20 cellular contexts compared by ENCODE assay signal in genomic region chr6:7907159-7907558, GRCh38.
"Had no signal": no experiment of that assay in that cellular context is flagged by ENCODE, and none has a peak within 500 bp of the region (broad histone marks: within the 10 kb centered on the region; RNA-seq: fewer than 3 reads in every experiment).

No MANE protein-coding gene starts in this region.

- H3K27me3 ChIP-seq: thyroid gland had no signal

- DNase-seq: activated CD4-positive, alpha-beta T cell treated with anti-CD3 and anti-CD28 coated beads, Interleukin-2, amount 10 ng/mL, durations not matched to agents 24 days and 14 days; activated CD8-positive, alpha-beta T cell treated with anti-CD3 and anti-CD28 coated beads for 36 hours; activated naive CD4-positive, alpha-beta T cell; activated naive CD8-positive, alpha-beta T cell treated with anti-CD3 and anti-CD28 coated beads for 36 hours; activated T-cell treated with anti-CD3 and anti-CD28 coated beads, Interleukin-2, amount 50 U/mL, for 1 hour; amniotic stem cell; erythroblast; glutamatergic neuron; hippocampal formation; left lung; midbrain; occipital lobe; retina; stimulated activated CD8-positive, alpha-beta memory T cell treated with anti-CD3 and anti-CD28 coated beads, Interleukin-4, amount 100 ng/mL, for 48 hours; stimulated activated naive CD4-positive, alpha-beta T cell treated with Interleukin-2 at 50 U/mL for 16 hours; T1000; thyroid gland had no signal

- FAIRE-seq: islet of Langerhans, urothelium cell line had no signal

- ATAC-seq: activated CD8-positive, alpha-beta T cell treated with anti-CD3 and anti-CD28 coated beads for 36 hours; activated T-helper 17 cell treated with anti-CD3 and anti-CD28 coated beads, Interleukin-2, amount 50 U/mL, for 72 hours; left lung had no signal

- H3K4me3 Mint-ChIP-seq: activated CD4-positive, alpha-beta T cell treated with anti-CD3 and anti-CD28 coated beads, Interleukin-2, amount 10 ng/mL, durations not matched to agents 24 days and 14 days; activated CD8-positive, alpha-beta T cell treated with anti-CD3 and anti-CD28 coated beads for 36 hours; activated naive CD8-positive, alpha-beta T cell treated with anti-CD3 and anti-CD28 coated beads for 36 hours; activated T-helper 17 cell treated with anti-CD3 and anti-CD28 coated beads, Interleukin-2, amount 50 U/mL, for 72 hours had no signal

- H3K4me3 ChIP-seq: left lung, thyroid gland had no signal

- H3K27ac Mint-ChIP-seq: activated CD4-positive, alpha-beta T cell treated with anti-CD3 and anti-CD28 coated beads, Interleukin-2, amount 10 ng/mL, durations not matched to agents 24 days and 14 days; activated CD8-positive, alpha-beta T cell treated with anti-CD3 and anti-CD28 coated beads for 36 hours; activated naive CD8-positive, alpha-beta T cell treated with anti-CD3 and anti-CD28 coated beads for 36 hours; activated T-helper 17 cell treated with anti-CD3 and anti-CD28 coated beads, Interleukin-2, amount 50 U/mL, for 72 hours had no signal

- H3K27me3 Mint-ChIP-seq: activated CD4-positive, alpha-beta T cell treated with anti-CD3 and anti-CD28 coated beads, Interleukin-2, amount 10 ng/mL, durations not matched to agents 24 days and 14 days; activated CD8-positive, alpha-beta T cell treated with anti-CD3 and anti-CD28 coated beads for 36 hours; activated naive CD8-positive, alpha-beta T cell treated with anti-CD3 and anti-CD28 coated beads for 36 hours; activated T-helper 17 cell treated with anti-CD3 and anti-CD28 coated beads, Interleukin-2, amount 50 U/mL, for 72 hours had no signal

- H3K9me3 Mint-ChIP-seq: activated CD4-positive, alpha-beta T cell treated with anti-CD3 and anti-CD28 coated beads, Interleukin-2, amount 10 ng/mL, durations not matched to agents 24 days and 14 days; activated CD8-positive, alpha-beta T cell treated with anti-CD3 and anti-CD28 coated beads for 36 hours; activated naive CD8-positive, alpha-beta T cell treated with anti-CD3 and anti-CD28 coated beads for 36 hours; activated T-helper 17 cell treated with anti-CD3 and anti-CD28 coated beads, Interleukin-2, amount 50 U/mL, for 72 hours had no signal

- H3K9me3 ChIP-seq: left lung, thyroid gland had no signal

- H3K27ac ChIP-seq: left lung, thyroid gland had no signal
